ENCODE assay signal across 1 cellular context in the genomic region with DNA sequence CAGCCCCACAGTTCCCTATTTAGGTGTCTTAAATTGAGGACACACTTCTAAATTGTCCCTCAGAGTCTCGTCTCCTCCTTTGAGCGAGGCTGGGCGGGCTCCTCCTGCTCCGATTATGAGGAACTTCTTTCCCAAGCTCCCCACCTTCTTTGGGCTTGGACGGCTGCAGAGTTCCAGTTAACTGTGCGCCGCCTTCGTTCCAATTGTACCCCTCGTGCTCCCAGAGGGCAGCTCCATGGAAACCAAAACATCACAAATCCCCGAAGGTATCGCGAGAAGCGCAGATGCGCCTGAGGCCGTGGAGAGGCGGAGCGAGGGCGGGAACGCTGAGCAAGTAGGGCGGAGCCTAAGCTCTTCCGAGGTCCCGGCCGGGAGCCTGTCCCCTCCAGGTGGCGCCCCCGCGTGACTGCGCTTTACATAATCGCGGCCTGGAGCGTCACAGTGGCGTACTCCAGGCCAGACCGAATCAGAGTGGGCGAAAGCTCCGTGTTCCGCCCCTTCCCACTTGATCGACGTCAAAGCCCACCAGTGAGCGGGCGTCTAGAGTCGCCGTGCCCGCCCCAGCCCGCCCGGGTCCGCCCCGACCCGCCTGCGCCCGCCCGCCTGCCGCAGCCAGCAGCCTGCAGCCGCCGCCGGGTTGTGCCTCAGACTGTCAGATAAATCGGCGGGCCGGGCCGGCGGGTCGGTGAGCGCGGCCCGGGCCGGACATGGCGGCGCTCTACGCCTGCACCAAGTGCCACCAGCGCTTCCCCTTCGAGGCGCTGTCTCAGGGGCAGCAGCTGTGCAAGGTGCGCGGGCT.
A peak's percentile ranks its signal among the peaks of the same experiment; 100 is the strongest.
TF ChIP-seq lines count a peak whose summit lies in the region.

A gene (plus strand): TSS at position 588 of the 799 bp plus-strand sequence. CDS start 120 bp downstream, at position 708.

TF ChIP-seq in HEK293, 187 proteins besides CTCF, POLR2A, EP300 and RAD21 (continued from another document and continues in another):
- TF ChIP-seq, protein P1, sequence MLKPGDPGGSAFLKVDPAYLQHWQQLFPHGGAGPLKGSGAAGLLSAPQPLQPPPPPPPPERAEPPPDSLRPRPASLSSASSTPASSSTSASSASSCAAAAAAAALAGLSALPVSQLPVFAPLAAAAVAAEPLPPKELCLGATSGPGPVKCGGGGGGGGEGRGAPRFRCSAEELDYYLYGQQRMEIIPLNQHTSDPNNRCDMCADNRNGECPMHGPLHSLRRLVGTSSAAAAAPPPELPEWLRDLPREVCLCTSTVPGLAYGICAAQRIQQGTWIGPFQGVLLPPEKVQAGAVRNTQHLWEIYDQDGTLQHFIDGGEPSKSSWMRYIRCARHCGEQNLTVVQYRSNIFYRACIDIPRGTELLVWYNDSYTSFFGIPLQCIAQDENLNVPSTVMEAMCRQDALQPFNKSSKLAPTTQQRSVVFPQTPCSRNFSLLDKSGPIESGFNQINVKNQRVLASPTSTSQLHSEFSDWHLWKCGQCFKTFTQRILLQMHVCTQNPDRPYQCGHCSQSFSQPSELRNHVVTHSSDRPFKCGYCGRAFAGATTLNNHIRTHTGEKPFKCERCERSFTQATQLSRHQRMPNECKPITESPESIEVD (tag by site-specific recombination; IDR thresholded peaks at IDR 0.05) = no peak
- peak; percentile 94 for TF ChIP-seq KLF8 (tag by site-specific recombination; IDR thresholded peaks at IDR 0.05)
- TF ChIP-seq, protein P2, sequence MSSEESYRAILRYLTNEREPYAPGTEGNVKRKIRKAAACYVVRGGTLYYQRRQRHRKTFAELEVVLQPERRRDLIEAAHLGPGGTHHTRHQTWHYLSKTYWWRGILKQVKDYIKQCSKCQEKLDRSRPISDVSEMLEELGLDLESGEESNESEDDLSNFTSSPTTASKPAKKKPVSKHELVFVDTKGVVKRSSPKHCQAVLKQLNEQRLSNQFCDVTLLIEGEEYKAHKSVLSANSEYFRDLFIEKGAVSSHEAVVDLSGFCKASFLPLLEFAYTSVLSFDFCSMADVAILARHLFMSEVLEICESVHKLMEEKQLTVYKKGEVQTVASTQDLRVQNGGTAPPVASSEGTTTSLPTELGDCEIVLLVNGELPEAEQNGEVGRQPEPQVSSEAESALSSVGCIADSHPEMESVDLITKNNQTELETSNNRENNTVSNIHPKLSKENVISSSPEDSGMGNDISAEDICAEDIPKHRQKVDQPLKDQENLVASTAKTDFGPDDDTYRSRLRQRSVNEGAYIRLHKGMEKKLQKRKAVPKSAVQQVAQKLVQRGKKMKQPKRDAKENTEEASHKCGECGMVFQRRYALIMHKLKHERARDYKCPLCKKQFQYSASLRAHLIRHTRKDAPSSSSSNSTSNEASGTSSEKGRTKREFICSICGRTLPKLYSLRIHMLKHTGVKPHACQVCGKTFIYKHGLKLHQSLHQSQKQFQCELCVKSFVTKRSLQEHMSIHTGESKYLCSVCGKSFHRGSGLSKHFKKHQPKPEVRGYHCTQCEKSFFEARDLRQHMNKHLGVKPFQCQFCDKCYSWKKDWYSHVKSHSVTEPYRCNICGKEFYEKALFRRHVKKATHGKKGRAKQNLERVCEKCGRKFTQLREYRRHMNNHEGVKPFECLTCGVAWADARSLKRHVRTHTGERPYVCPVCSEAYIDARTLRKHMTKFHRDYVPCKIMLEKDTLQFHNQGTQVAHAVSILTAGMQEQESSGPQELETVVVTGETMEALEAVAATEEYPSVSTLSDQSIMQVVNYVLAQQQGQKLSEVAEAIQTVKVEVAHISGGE (tag by site-specific recombination; conservative IDR thresholded peaks at IDR 0.05; ENCODE audit: low read depth) = no peak
- TF ChIP-seq, protein P3, sequence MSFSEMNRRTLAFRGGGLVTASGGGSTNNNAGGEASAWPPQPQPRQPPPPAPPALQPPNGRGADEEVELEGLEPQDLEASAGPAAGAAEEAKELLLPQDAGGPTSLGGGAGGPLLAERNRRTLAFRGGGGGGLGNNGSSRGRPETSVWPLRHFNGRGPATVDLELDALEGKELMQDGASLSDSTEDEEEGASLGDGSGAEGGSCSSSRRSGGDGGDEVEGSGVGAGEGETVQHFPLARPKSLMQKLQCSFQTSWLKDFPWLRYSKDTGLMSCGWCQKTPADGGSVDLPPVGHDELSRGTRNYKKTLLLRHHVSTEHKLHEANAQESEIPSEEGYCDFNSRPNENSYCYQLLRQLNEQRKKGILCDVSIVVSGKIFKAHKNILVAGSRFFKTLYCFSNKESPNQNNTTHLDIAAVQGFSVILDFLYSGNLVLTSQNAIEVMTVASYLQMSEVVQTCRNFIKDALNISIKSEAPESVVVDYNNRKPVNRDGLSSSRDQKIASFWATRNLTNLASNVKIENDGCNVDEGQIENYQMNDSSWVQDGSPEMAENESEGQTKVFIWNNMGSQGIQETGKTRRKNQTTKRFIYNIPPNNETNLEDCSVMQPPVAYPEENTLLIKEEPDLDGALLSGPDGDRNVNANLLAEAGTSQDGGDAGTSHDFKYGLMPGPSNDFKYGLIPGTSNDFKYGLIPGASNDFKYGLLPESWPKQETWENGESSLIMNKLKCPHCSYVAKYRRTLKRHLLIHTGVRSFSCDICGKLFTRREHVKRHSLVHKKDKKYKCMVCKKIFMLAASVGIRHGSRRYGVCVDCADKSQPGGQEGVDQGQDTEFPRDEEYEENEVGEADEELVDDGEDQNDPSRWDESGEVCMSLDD (tag by site-specific recombination; IDR thresholded peaks at IDR 0.05) = peak; percentile 75
- no peak for TF ChIP-seq ZNF658 (tag by site-specific recombination; IDR thresholded peaks at IDR 0.05)
- TF ChIP-seq ZNF624 (tag by site-specific recombination; IDR thresholded peaks at IDR 0.05) = no peak
- TF ChIP-seq ZNF19 (tag by site-specific recombination; IDR thresholded peaks at IDR 0.05; ENCODE audit: low read depth) = no peak
- peak; percentile 99 for TF ChIP-seq SP3 (tag by site-specific recombination; IDR thresholded peaks at IDR 0.05)
- TF ChIP-seq GLIS1 (tag by site-specific recombination; IDR thresholded peaks at IDR 0.05) = 0 out of 2 replicates have a peak, but pooled peaks have one; percentile 9
- TF ChIP-seq, protein P4, sequence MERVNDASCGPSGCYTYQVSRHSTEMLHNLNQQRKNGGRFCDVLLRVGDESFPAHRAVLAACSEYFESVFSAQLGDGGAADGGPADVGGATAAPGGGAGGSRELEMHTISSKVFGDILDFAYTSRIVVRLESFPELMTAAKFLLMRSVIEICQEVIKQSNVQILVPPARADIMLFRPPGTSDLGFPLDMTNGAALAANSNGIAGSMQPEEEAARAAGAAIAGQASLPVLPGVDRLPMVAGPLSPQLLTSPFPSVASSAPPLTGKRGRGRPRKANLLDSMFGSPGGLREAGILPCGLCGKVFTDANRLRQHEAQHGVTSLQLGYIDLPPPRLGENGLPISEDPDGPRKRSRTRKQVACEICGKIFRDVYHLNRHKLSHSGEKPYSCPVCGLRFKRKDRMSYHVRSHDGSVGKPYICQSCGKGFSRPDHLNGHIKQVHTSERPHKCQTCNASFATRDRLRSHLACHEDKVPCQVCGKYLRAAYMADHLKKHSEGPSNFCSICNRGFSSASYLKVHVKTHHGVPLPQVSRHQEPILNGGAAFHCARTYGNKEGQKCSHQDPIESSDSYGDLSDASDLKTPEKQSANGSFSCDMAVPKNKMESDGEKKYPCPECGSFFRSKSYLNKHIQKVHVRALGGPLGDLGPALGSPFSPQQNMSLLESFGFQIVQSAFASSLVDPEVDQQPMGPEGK (tag by site-specific recombination; IDR thresholded peaks at IDR 0.05) = peak; percentile 96
- TF ChIP-seq, protein P5, sequence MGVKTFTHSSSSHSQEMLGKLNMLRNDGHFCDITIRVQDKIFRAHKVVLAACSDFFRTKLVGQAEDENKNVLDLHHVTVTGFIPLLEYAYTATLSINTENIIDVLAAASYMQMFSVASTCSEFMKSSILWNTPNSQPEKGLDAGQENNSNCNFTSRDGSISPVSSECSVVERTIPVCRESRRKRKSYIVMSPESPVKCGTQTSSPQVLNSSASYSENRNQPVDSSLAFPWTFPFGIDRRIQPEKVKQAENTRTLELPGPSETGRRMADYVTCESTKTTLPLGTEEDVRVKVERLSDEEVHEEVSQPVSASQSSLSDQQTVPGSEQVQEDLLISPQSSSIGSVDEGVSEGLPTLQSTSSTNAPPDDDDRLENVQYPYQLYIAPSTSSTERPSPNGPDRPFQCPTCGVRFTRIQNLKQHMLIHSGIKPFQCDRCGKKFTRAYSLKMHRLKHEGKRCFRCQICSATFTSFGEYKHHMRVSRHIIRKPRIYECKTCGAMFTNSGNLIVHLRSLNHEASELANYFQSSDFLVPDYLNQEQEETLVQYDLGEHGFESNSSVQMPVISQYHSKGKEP (tag by site-specific recombination; IDR thresholded peaks at IDR 0.05) = peak; percentile 66; the same call in 1 of the 2 replicates
- TF ChIP-seq, protein P6, sequence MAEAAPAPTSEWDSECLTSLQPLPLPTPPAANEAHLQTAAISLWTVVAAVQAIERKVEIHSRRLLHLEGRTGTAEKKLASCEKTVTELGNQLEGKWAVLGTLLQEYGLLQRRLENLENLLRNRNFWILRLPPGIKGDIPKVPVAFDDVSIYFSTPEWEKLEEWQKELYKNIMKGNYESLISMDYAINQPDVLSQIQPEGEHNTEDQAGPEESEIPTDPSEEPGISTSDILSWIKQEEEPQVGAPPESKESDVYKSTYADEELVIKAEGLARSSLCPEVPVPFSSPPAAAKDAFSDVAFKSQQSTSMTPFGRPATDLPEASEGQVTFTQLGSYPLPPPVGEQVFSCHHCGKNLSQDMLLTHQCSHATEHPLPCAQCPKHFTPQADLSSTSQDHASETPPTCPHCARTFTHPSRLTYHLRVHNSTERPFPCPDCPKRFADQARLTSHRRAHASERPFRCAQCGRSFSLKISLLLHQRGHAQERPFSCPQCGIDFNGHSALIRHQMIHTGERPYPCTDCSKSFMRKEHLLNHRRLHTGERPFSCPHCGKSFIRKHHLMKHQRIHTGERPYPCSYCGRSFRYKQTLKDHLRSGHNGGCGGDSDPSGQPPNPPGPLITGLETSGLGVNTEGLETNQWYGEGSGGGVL (tag by site-specific recombination; IDR thresholded peaks at IDR 0.05) = no peak
- TF ChIP-seq ZNF274 (IDR thresholded peaks at IDR 0.05; ENCODE audit: low read length) = no peak
- TF ChIP-seq ZNF274 (tag by site-specific recombination; IDR thresholded peaks at IDR 0.05; ENCODE audit: borderline replicate concordance) = no peak
- no peak for TF ChIP-seq ZSCAN23 (tag by site-specific recombination; IDR thresholded peaks at IDR 0.05)
- TF ChIP-seq KLF16 (tag by site-specific recombination; IDR thresholded peaks at IDR 0.05) = peak; percentile 82
- TF ChIP-seq ZNF132 (tag by site-specific recombination; IDR thresholded peaks at IDR 0.05; ENCODE audit: borderline replicate concordance) = no peak
- TF ChIP-seq, protein P7, sequence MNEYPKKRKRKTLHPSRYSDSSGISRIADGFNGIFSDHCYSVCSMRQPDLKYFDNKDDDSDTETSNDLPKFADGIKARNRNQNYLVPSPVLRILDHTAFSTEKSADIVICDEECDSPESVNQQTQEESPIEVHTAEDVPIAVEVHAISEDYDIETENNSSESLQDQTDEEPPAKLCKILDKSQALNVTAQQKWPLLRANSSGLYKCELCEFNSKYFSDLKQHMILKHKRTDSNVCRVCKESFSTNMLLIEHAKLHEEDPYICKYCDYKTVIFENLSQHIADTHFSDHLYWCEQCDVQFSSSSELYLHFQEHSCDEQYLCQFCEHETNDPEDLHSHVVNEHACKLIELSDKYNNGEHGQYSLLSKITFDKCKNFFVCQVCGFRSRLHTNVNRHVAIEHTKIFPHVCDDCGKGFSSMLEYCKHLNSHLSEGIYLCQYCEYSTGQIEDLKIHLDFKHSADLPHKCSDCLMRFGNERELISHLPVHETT (tag by site-specific recombination; IDR thresholded peaks at IDR 0.05) = peak; percentile 24; the same call in 1 of the 2 replicates
- peak; percentile 64 for TF ChIP-seq SETDB1 (IDR thresholded peaks at IDR 0.05; ENCODE audit: insufficient read length, low read length)
- no peak for TF ChIP-seq ZNF843 (tag by site-specific recombination; IDR thresholded peaks at IDR 0.05)
- TF ChIP-seq ZNF510 (tag by site-specific recombination; IDR thresholded peaks at IDR 0.05; ENCODE audit: insufficient replicate concordance) = no peak
- peak; percentile 97 for TF ChIP-seq ZNF341 (tag by site-specific recombination; IDR thresholded peaks at IDR 0.05; ENCODE audit: low read depth)
- peak; percentile 45; the same call in 1 of the 2 replicates for TF ChIP-seq ZNF501 (tag by site-specific recombination; IDR thresholded peaks at IDR 0.05)
- no peak for TF ChIP-seq YY2 (tag by site-specific recombination; IDR thresholded peaks at IDR 0.05)
- TF ChIP-seq, protein P8, sequence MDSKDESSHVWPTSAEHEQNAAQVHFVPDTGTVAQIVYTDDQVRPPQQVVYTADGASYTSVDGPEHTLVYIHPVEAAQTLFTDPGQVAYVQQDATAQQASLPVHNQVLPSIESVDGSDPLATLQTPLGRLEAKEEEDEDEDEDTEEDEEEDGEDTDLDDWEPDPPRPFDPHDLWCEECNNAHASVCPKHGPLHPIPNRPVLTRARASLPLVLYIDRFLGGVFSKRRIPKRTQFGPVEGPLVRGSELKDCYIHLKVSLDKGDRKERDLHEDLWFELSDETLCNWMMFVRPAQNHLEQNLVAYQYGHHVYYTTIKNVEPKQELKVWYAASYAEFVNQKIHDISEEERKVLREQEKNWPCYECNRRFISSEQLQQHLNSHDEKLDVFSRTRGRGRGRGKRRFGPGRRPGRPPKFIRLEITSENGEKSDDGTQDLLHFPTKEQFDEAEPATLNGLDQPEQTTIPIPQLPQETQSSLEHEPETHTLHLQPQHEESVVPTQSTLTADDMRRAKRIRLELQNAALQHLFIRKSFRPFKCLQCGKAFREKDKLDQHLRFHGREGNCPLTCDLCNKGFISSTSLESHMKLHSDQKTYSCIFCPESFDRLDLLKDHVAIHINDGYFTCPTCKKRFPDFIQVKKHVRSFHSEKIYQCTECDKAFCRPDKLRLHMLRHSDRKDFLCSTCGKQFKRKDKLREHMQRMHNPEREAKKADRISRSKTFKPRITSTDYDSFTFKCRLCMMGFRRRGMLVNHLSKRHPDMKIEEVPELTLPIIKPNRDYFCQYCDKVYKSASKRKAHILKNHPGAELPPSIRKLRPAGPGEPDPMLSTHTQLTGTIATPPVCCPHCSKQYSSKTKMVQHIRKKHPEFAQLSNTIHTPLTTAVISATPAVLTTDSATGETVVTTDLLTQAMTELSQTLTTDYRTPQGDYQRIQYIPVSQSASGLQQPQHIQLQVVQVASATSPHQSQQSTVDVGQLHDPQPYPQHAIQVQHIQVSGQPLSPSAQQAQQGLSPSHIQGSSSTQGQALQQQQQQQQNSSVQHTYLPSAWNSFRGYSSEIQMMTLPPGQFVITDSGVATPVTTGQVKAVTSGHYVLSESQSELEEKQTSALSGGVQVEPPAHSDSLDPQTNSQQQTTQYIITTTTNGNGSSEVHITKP (tag by site-specific recombination; IDR thresholded peaks at IDR 0.05) = 0 out of 2 replicates have a peak, but pooled peaks have one; percentile 7
- no peak for TF ChIP-seq ZNF146 (tag by site-specific recombination; IDR thresholded peaks at IDR 0.05)
- TF ChIP-seq ZNF76 (tag by site-specific recombination; IDR thresholded peaks at IDR 0.05; ENCODE audit: borderline replicate concordance, low read depth) = peak; percentile 65; the same call in 1 of the 2 replicates
- TF ChIP-seq ZBTB21 (tag by site-specific recombination; IDR thresholded peaks at IDR 0.05) = peak; percentile 94
- TF ChIP-seq MEIS1 (CRISPR knock-in tag; IDR thresholded peaks at IDR 0.05; ENCODE audit: borderline replicate concordance) = no peak
- TF ChIP-seq ZNF561 (tag by site-specific recombination; IDR thresholded peaks at IDR 0.05; ENCODE audit: borderline replicate concordance) = no peak
- TF ChIP-seq, protein P9, sequence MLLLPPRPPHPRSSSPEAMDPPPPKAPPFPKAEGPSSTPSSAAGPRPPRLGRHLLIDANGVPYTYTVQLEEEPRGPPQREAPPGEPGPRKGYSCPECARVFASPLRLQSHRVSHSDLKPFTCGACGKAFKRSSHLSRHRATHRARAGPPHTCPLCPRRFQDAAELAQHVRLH (tag by site-specific recombination; IDR thresholded peaks at IDR 0.05) = no peak
